In the genomic region with DNA sequence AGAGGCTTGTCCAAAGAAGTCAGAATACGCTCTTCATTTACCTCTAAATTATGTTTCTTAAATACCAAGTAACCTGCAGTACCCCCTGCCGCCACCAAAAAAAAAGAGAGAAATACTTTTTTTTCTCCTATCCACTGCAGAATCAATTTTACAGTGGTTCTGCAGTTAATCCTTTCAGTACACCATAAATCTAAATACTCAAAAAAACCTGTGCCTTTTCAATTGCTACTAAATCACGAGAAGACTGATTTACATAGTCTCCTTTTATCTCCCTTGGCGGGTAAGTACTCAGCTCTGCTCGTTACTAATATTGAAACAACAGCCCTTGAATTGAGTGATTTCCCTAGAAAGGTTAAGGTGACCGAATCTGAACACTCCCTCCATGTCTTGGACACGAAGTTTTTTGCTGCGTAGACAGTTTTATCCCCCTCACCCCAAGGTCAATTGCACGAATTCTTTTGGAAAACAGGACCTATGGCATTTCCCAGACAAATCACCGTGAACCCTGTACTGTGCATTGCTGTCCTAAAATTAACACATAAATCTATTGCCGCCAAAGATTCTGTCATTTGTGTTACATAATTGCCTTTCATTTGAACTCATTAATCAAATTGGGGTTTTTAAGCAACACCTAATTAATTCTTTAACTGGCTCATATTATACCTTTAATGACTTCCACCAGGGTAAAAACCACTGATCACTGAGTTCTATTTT, we compare ENCODE assay signal across 1 cellular context.
TF ChIP-seq lines count a peak whose summit lies in the region.

No MANE protein-coding gene starts in this region.

TF ChIP-seq in HEK293, 187 proteins besides CTCF, POLR2A, EP300 and RAD21 (continued from another document):
- TF ChIP-seq ZNF23 (tag by site-specific recombination; IDR thresholded peaks at IDR 0.05; ENCODE audit: borderline replicate concordance) (no peak), OSR2 (tag by site-specific recombination; IDR thresholded peaks at IDR 0.05) (peak; percentile 70), ZNF664 (tag by site-specific recombination; IDR thresholded peaks at IDR 0.05) (peak; percentile 11; the same call in 1 of the 2 replicates), TCF7L2 (IDR thresholded peaks at IDR 0.05; ENCODE audit: borderline replicate concordance, low read depth, low read length) (peak; percentile 65; the same call in 1 of the 2 replicates), SETDB1 (IDR thresholded peaks at IDR 0.05; ENCODE audit: insufficient read length, low read length) (no peak), HOXA7 (CRISPR knock-in tag; IDR thresholded peaks at IDR 0.05; ENCODE audit: borderline replicate concordance) (no peak), ZNF175 (tag by site-specific recombination; IDR thresholded peaks at IDR 0.05) (no peak), ZNF394 (tag by site-specific recombination; IDR thresholded peaks at IDR 0.05; ENCODE audit: borderline replicate concordance) (no peak), ZNF146 (tag by site-specific recombination; IDR thresholded peaks at IDR 0.05) (0 out of 2 replicates have a peak, but pooled peaks have one; percentile 17), ZNF366 (tag by site-specific recombination; conservative IDR thresholded peaks at IDR 0.05) (peak; percentile 47; the same call in 1 of the 2 replicates), OVOL3 (tag by site-specific recombination; IDR thresholded peaks at IDR 0.05) (peak; percentile 72; the same call in 1 of the 2 replicates), EGR2 (tag by site-specific recombination; IDR thresholded peaks at IDR 0.05; ENCODE audit: low read depth) (no peak), ZNF16 (tag by site-specific recombination; IDR thresholded peaks at IDR 0.05; ENCODE audit: low read depth) (no peak), WT1 (tag by site-specific recombination; IDR thresholded peaks at IDR 0.05) (peak; percentile 52; the same call in 1 of the 2 replicates), ZNF302 (tag by site-specific recombination; IDR thresholded peaks at IDR 0.05; ENCODE audit: low read depth) (no peak), ZNF596 (tag by site-specific recombination; IDR thresholded peaks at IDR 0.05) (0 out of 2 replicates have a peak, but pooled peaks have one; percentile 45), ZBTB20 (tag by site-specific recombination; IDR thresholded peaks at IDR 0.05) (peak; percentile 97), ZNF561 (tag by site-specific recombination; IDR thresholded peaks at IDR 0.05; ENCODE audit: borderline replicate concordance) (peak; percentile 74; the same call in 1 of the 2 replicates), ZSCAN30 (tag by site-specific recombination; IDR thresholded peaks at IDR 0.05) (peak; percentile 22; the same call in 1 of the 2 replicates), ZNF2 (tag by site-specific recombination; IDR thresholded peaks at IDR 0.05) (0 out of 2 replicates have a peak, but pooled peaks have one; percentile 14), REPIN1 (tag by site-specific recombination; IDR thresholded peaks at IDR 0.05; ENCODE audit: low read depth) (peak; percentile 74; the same call in 1 of the 2 replicates), ZNF76 (tag by site-specific recombination; IDR thresholded peaks at IDR 0.05; ENCODE audit: borderline replicate concordance, low read depth) (0 out of 2 replicates have a peak, but pooled peaks have one; percentile 33), GLI4 (tag by site-specific recombination; IDR thresholded peaks at IDR 0.05) (no peak), ZNF292 (tag by site-specific recombination; IDR thresholded peaks at IDR 0.05; ENCODE audit: borderline replicate concordance, low read depth) (no peak)
- TF ChIP-seq, protein P1, sequence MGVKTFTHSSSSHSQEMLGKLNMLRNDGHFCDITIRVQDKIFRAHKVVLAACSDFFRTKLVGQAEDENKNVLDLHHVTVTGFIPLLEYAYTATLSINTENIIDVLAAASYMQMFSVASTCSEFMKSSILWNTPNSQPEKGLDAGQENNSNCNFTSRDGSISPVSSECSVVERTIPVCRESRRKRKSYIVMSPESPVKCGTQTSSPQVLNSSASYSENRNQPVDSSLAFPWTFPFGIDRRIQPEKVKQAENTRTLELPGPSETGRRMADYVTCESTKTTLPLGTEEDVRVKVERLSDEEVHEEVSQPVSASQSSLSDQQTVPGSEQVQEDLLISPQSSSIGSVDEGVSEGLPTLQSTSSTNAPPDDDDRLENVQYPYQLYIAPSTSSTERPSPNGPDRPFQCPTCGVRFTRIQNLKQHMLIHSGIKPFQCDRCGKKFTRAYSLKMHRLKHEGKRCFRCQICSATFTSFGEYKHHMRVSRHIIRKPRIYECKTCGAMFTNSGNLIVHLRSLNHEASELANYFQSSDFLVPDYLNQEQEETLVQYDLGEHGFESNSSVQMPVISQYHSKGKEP (tag by site-specific recombination; IDR thresholded peaks at IDR 0.05): peak; percentile 72; the same call in 1 of the 2 replicates
- TF ChIP-seq, protein P2, sequence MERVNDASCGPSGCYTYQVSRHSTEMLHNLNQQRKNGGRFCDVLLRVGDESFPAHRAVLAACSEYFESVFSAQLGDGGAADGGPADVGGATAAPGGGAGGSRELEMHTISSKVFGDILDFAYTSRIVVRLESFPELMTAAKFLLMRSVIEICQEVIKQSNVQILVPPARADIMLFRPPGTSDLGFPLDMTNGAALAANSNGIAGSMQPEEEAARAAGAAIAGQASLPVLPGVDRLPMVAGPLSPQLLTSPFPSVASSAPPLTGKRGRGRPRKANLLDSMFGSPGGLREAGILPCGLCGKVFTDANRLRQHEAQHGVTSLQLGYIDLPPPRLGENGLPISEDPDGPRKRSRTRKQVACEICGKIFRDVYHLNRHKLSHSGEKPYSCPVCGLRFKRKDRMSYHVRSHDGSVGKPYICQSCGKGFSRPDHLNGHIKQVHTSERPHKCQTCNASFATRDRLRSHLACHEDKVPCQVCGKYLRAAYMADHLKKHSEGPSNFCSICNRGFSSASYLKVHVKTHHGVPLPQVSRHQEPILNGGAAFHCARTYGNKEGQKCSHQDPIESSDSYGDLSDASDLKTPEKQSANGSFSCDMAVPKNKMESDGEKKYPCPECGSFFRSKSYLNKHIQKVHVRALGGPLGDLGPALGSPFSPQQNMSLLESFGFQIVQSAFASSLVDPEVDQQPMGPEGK (tag by site-specific recombination; IDR thresholded peaks at IDR 0.05): peak; percentile 11; the same call in 1 of the 2 replicates
- TF ChIP-seq, protein P3, sequence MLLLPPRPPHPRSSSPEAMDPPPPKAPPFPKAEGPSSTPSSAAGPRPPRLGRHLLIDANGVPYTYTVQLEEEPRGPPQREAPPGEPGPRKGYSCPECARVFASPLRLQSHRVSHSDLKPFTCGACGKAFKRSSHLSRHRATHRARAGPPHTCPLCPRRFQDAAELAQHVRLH (tag by site-specific recombination; IDR thresholded peaks at IDR 0.05): 0 out of 2 replicates have a peak, but pooled peaks have one; percentile 17
- TF ChIP-seq, protein P4, sequence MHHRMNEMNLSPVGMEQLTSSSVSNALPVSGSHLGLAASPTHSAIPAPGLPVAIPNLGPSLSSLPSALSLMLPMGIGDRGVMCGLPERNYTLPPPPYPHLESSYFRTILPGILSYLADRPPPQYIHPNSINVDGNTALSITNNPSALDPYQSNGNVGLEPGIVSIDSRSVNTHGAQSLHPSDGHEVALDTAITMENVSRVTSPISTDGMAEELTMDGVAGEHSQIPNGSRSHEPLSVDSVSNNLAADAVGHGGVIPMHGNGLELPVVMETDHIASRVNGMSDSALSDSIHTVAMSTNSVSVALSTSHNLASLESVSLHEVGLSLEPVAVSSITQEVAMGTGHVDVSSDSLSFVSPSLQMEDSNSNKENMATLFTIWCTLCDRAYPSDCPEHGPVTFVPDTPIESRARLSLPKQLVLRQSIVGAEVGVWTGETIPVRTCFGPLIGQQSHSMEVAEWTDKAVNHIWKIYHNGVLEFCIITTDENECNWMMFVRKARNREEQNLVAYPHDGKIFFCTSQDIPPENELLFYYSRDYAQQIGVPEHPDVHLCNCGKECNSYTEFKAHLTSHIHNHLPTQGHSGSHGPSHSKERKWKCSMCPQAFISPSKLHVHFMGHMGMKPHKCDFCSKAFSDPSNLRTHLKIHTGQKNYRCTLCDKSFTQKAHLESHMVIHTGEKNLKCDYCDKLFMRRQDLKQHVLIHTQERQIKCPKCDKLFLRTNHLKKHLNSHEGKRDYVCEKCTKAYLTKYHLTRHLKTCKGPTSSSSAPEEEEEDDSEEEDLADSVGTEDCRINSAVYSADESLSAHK (tag by site-specific recombination; IDR thresholded peaks at IDR 0.05): peak; percentile 68; the same call in 1 of the 2 replicates
